9 cellular contexts compared by ENCODE assay signal in genomic region chr3:46386206-46386605, GRCh38. TPM values are rescaled to one million over a fixed set of nuclear protein-coding genes. Genes with fewer than 3 reads are reported as not detected.
A peak's percentile ranks its signal among the peaks of the same experiment; 100 is the strongest.
DNase-seq lines count a peak whose midpoint lies in the region; ATAC-seq and TF ChIP-seq lines count a peak whose summit lies in the region.
"Had no signal": no experiment of that assay in that cellular context is flagged by ENCODE, and none has a peak within 500 bp of the region (broad histone marks: within the 10 kb centered on the region; RNA-seq: fewer than 3 reads in every experiment).

No MANE protein-coding gene starts in this region.

- H3K27ac Mint-ChIP-seq in Caco-2 (ENCODE audit: unreplicated experiment) (no peak overlapping the region), HFFc6 (no peak overlapping the region; the same call in 1 of the 2 replicates)
- H3K27ac Mint-ChIP-seq in activated CD8-positive, alpha-beta T cell treated with anti-CD3 and anti-CD28 coated beads for 36 hours, result no peak overlapping the region

- intact Hi-C loops in Caco-2 (cut with micrococcal nuclease; ENCODE audit: unreplicated experiment), result no loop called here
- intact Hi-C loops in activated CD8-positive, alpha-beta T cell treated with anti-CD3 and anti-CD28 coated beads for 36 hours (cut with micrococcal nuclease), result no loop called here

- H3K4me3 Mint-ChIP-seq in Caco-2 (ENCODE audit: unreplicated experiment), result no peak overlapping the region
- H3K4me3 Mint-ChIP-seq in HFFc6, result peak overlapping the region; percentile 48; the same call in 1 of the 2 replicates
- no peak overlapping the region for H3K4me3 Mint-ChIP-seq in activated CD8-positive, alpha-beta T cell treated with anti-CD3 and anti-CD28 coated beads for 36 hours

- no peak for TF ChIP-seq EP300 in tibial nerve (IDR thresholded peaks at IDR 0.05)

- peaks cover 8% of the 10 kb centered on the region for H3K4me1 Mint-ChIP-seq in Caco-2 (ENCODE audit: low read depth, unreplicated experiment)
- peaks cover 10% of the 10 kb centered on the region for H3K4me1 Mint-ChIP-seq in HFFc6 (ENCODE audit: low read depth)
- H3K4me1 Mint-ChIP-seq in activated CD8-positive, alpha-beta T cell treated with anti-CD3 and anti-CD28 coated beads for 36 hours (ENCODE audit: low read depth), result peaks cover 15% of the 10 kb centered on the region

- H3K9me3 ChIP-seq in Caco-2, result no peaks in the 10 kb centered on the region
- no peaks in the 10 kb centered on the region for H3K9me3 ChIP-seq in tibial nerve

- peak; percentile 88 for ATAC-seq in activated CD8-positive, alpha-beta T cell treated with anti-CD3 and anti-CD28 coated beads for 36 hours
- no peak for ATAC-seq in HG02852 (IDR thresholded peaks at IDR 0.05; ENCODE audit: unreplicated experiment)

- H3K4me3 ChIP-seq in Caco-2 (ENCODE audit: low read depth, low read length) (no peak overlapping the region), tibial nerve (no peak overlapping the region)

- H3K36me3 Mint-ChIP-seq in Caco-2 (ENCODE audit: insufficient read depth, unreplicated experiment), result no peaks in the 10 kb centered on the region
- H3K36me3 Mint-ChIP-seq in HFFc6 (ENCODE audit: low read depth), result no peaks in the 10 kb centered on the region
- no peaks in the 10 kb centered on the region for H3K36me3 Mint-ChIP-seq in activated CD8-positive, alpha-beta T cell treated with anti-CD3 and anti-CD28 coated beads for 36 hours (ENCODE audit: low read depth)

- POLR2A ChIA-PET in Caco-2 (lab: Charles Lee), result no interaction called here
- POLR2A ChIA-PET in activated CD8-positive, alpha-beta T cell treated with anti-CD3 and anti-CD28 coated beads for 36 hours (lab: Charles Lee), result interaction anchor here (0.8 kb wide), 1 partner anchor 26 kb away, joined by 3 read pairs; no protein-coding TSS in a partner anchor

- no peak overlapping the region for H3K27ac ChIP-seq in tibial nerve

- H3K36me3 ChIP-seq in Caco-2 (ENCODE audit: control insufficient read depth, insufficient read depth, low read length), result no peaks in the 10 kb centered on the region
- no peaks in the 10 kb centered on the region for H3K36me3 ChIP-seq in tibial nerve

- H3K27me3 ChIP-seq in Caco-2 (replicated peaks; ENCODE audit: control insufficient read depth, insufficient read depth, low read length), result no peaks in the 10 kb centered on the region
- no peaks in the 10 kb centered on the region for H3K27me3 ChIP-seq in tibial nerve

- H3K4me1 ChIP-seq in Caco-2 (no peaks in the 10 kb centered on the region), tibial nerve (peaks cover 0 to 5% (median 2%) of the 10 kb centered on the region in 4 donors)

- TF ChIP-seq CTCF in Caco-2 (IDR thresholded peaks at IDR 0.05; ENCODE audit: insufficient read depth in 1 of 2, low read depth in 1 of 2, low read length in 1 of 2, severe bottlenecking in 1 of 2, unreplicated experiment in 1 of 2) (no peak), HFFc6 (IDR thresholded peaks at IDR 0.05) (no peak), tibial nerve (IDR thresholded peaks at IDR 0.05) (no peak)
- TF ChIP-seq CTCF in activated CD8-positive, alpha-beta T cell treated with anti-CD3 and anti-CD28 coated beads for 36 hours (IDR thresholded peaks at IDR 0.05), result no peak

- 50 to 63% methylated on average over 4 of the region's 4 CpGs for WGBS in tibial nerve, 2 donors

- CTCF ChIA-PET in Caco-2 (lab: Charles Lee), result no interaction called here
- CTCF ChIA-PET in activated CD8-positive, alpha-beta T cell treated with anti-CD3 and anti-CD28 coated beads for 36 hours (lab: Charles Lee), result interaction anchor here (0.9 to 1.7 kb wide), 4 partner anchors 14 to 307 kb away, joined by 3 read pairs; no protein-coding TSS in a partner anchor

- TF ChIP-seq POLR2A in tibial nerve (IDR thresholded peaks at IDR 0.05), result no peak

- no TSS peak for BruUV-seq in Caco-2 (replicated peaks; lab: Mats Ljungman, UMichigan)

- DNase-seq in Caco-2, result peak; percentile 37 to 73
- peak; percentile 65 for DNase-seq in HFFc6
- DNase-seq in activated CD8-positive, alpha-beta T cell treated with anti-CD3 and anti-CD28 coated beads for 36 hours, result peak; percentile 37
- DNase-seq in lung microvascular endothelial cell (ENCODE audit: low read depth in 2 of 2), result peak; percentile 30 to 92
- DNase-seq in tibial nerve (ENCODE audit: low spot score in 2 of 2), result no peak
- no peak for DNase-seq in activated T-cell treated with anti-CD3 and anti-CD28 coated beads for 4 hours
- DNase-seq in GM19238 (ENCODE audit: insufficient read length, low spot score), result no peak
- DNase-seq: erythroblast had no signal

- H3K27me3 Mint-ChIP-seq in Caco-2 (ENCODE audit: insufficient read depth, unreplicated experiment), result no peaks in the 10 kb centered on the region
- peaks cover 13% of the 10 kb centered on the region for H3K27me3 Mint-ChIP-seq in HFFc6 (ENCODE audit: insufficient read depth)
- H3K27me3 Mint-ChIP-seq in activated CD8-positive, alpha-beta T cell treated with anti-CD3 and anti-CD28 coated beads for 36 hours, result peaks cover 4% of the 10 kb centered on the region

- peaks cover 6% of the 10 kb centered on the region for H3K9me3 Mint-ChIP-seq in Caco-2 (ENCODE audit: unreplicated experiment)
- no peaks in the 10 kb centered on the region for H3K9me3 Mint-ChIP-seq in HFFc6
- H3K9me3 Mint-ChIP-seq in activated CD8-positive, alpha-beta T cell treated with anti-CD3 and anti-CD28 coated beads for 36 hours, result no peaks in the 10 kb centered on the region

RNA-seq across cellular contexts. Expression of gene CCR5, which starts 15.5 kb away (rescaled TPM):
- total RNA-seq in Caco-2 (2022) (not detected in 2 replicates), lung microvascular endothelial cell (not detected in 2 replicates), tibial nerve (1 to 10 TPM in 1 of 4 donors, under 1 TPM in 3; 0.22 to 1.2 (median 0.87) TPM)
- total RNA-seq in HFFc6 (2021; fragmentation: NEBNext Ultra II Directional; extraction: Animal tissue kit (Norgen Biotek cat#: 25700)), result not detected
- total RNA-seq in activated CD8-positive, alpha-beta T cell treated with anti-CD3 and anti-CD28 coated beads for 36 hours, result 1 to 10 TPM; 1.7 to 2.2 TPM

RNA-seq across cellular contexts. Expression of gene CCRL2, which starts 20.9 kb away (rescaled TPM):
- total RNA-seq in Caco-2 (2022), result 0.44 and 1.0 TPM in 2 replicates
- under 1 TPM in 2 of 6 experiments, not detected in 4; 0.12 to 0.21 TPM for total RNA-seq in HFFc6 (2021; fragmentation: NEBNext Ultra II Directional; extraction: Animal tissue kit (Norgen Biotek cat#: 25700))
- 1 to 10 TPM; 2.8 TPM for total RNA-seq in activated CD8-positive, alpha-beta T cell treated with anti-CD3 and anti-CD28 coated beads for 36 hours
- total RNA-seq in lung microvascular endothelial cell, result 0.40 and 2.6 TPM in 2 replicates
- total RNA-seq in tibial nerve, result 1 to 10 TPM; 1.3 to 2.7 (median 1.9) TPM

RNA-seq across cellular contexts. Expression of gene CCR2, which starts 32.3 kb away (rescaled TPM):
- total RNA-seq in Caco-2 (2022) (not detected in 2 replicates), lung microvascular endothelial cell (not detected in 2 replicates), tibial nerve (1 to 10 TPM; 1.7 to 4.8 (median 2.9) TPM)
- total RNA-seq in HFFc6 (2021; fragmentation: NEBNext Ultra II Directional; extraction: Animal tissue kit (Norgen Biotek cat#: 25700)), result not detected
- under 1 TPM; 0.81 to 0.83 TPM for total RNA-seq in activated CD8-positive, alpha-beta T cell treated with anti-CD3 and anti-CD28 coated beads for 36 hours

Comparison
In these comparisons a context has a peak if more than half of its experiments do, and no peak if none do; other contexts are left out.
1. DNase-seq: peak in Caco-2 (2 of 2), HFFc6 (single experiment), activated CD8-positive, alpha-beta T cell treated with anti-CD3 and anti-CD28 coated beads for 36 hours (single experiment) and lung microvascular endothelial cell (2 of 2); none in tibial nerve (0 of 2), activated T-cell treated with anti-CD3 and anti-CD28 coated beads for 4 hours (single experiment) and GM19238 (single experiment).